Comparison of ENCODE assay signal across 13 cellular contexts in the genomic region with DNA sequence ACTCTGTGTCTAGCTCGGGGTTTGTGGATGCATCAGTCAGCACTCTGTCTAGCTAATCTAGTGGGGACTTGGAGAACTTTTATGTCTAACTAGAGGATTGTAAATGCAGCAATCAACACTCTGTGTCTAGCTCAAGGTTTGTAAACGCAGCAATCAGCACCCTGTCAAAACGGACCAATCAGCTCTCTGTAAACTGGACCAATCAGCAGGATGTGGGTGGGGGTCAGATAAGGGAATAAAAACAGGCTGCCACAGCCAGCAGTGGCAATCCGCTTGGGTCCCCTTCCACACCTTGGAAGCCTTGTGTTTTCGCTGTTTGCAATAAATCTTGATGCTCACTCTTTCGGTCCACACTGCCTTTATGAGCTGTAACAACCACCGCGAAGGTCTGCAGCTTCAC.
A peak's percentile ranks its signal among the peaks of the same experiment; 100 is the strongest.
DNase-seq lines count a peak whose midpoint lies in the region; ATAC-seq and TF ChIP-seq lines count a peak whose summit lies in the region.
"Had no signal": no experiment of that assay in that cellular context is flagged by ENCODE, and none has a peak within 500 bp of the region (broad histone marks: within the 10 kb centered on the region; RNA-seq: fewer than 3 reads in every experiment).

No MANE protein-coding gene starts in this region.

- peak overlapping the region; percentile 8 for H3K4me3 Mint-ChIP-seq in progenitor cell of endocrine pancreas (ENCODE audit: low read depth)
- H3K4me3 Mint-ChIP-seq: CD14-positive monocyte; CD4-positive, alpha-beta memory T cell; H9 had no signal

- no peaks in the 10 kb centered on the region for H3K27me3 ChIP-seq in adrenal gland

- H3K4me1 ChIP-seq in adrenal gland (replicated peaks in 1 of 2) = no peaks in the 10 kb centered on the region
- H3K4me1 ChIP-seq: A549 had no signal

- no peaks in the 10 kb centered on the region for H3K36me3 ChIP-seq in adrenal gland (replicated peaks in 1 of 2)

- no peaks in the 10 kb centered on the region for H3K9me3 ChIP-seq in adrenal gland (replicated peaks in 1 of 3)
- H3K9me3 ChIP-seq: A549 had no signal

- no peak overlapping the region for H3K27ac ChIP-seq in adrenal gland
- H3K27ac ChIP-seq: A549 had no signal

- no peaks in the 10 kb centered on the region for H3K36me3 Mint-ChIP-seq in progenitor cell of endocrine pancreas (ENCODE audit: insufficient read depth)
- H3K36me3 Mint-ChIP-seq: CD14-positive monocyte; CD4-positive, alpha-beta memory T cell had no signal

- no peak for TF ChIP-seq POLR2A in adrenal gland (IDR thresholded peaks at IDR 0.05)

- DNase-seq in LNCaP clone FGC (ENCODE audit: low read depth) = no peak
- DNase-seq in progenitor cell of endocrine pancreas (ENCODE audit: low spot score, unreplicated experiment) = no peak
- no peak for DNase-seq in adrenal gland
- no peak for DNase-seq in head of caudate nucleus
- no peak for DNase-seq in SW 1271 (lab: John Stamatoyannopoulos, UW)
- DNase-seq: AML-193; CD4-positive, alpha-beta memory T cell; DMS79 treated with DMSO at 0.1 percent for 48 hours; GF-D8 had no signal

- no peaks in the 10 kb centered on the region for H3K9me3 Mint-ChIP-seq in progenitor cell of endocrine pancreas (ENCODE audit: low read depth)

- intact Hi-C loops in adrenal gland (cut with DNase I) = no loop called here
- intact Hi-C loops in head of caudate nucleus (cut with DNase I) = no loop called here

- peak; percentile 45 for ATAC-seq in SK-N-SH treated with all-trans-retinoic acid at 6 μM for 48 hours
- ATAC-seq: A549 had no signal

- H3K27me3 Mint-ChIP-seq in progenitor cell of endocrine pancreas = no peaks in the 10 kb centered on the region
- H3K27me3 Mint-ChIP-seq: CD4-positive, alpha-beta memory T cell had no signal

- no peaks in the 10 kb centered on the region for H3K4me1 Mint-ChIP-seq in progenitor cell of endocrine pancreas (ENCODE audit: low read depth)
- H3K4me1 Mint-ChIP-seq: CD14-positive monocyte; CD4-positive, alpha-beta memory T cell had no signal

- 78 to 90% (median 86%) methylated on average over 8 of the region's 8 CpGs for WGBS in adrenal gland, 4 donors

- H3K4me3 ChIP-seq in LNCaP clone FGC (ENCODE audit: low read depth, low read length) (peak overlapping the region; percentile 36; the same call in 1 of the 2 replicates), adrenal gland (no peak overlapping the region)
- H3K4me3 ChIP-seq: A549 had no signal

- no peak overlapping the region for H3K27ac Mint-ChIP-seq in progenitor cell of endocrine pancreas
- H3K27ac Mint-ChIP-seq: CD14-positive monocyte had no signal

- TF ChIP-seq CTCF in LNCaP clone FGC (IDR thresholded peaks at IDR 0.05; ENCODE audit: control insufficient read depth, extremely low read depth, insufficient read depth) (no peak), progenitor cell of endocrine pancreas (IDR thresholded peaks at IDR 0.05; ENCODE audit: unreplicated experiment) (no peak), adrenal gland (IDR thresholded peaks at IDR 0.05) (no peak)

TF ChIP-seq in SK-N-SH treated with all-trans-retinoic acid at 6 μM for 48 hours, 23 proteins besides CTCF, POLR2A, EP300 and RAD21:
- TF ChIP-seq OSR1 (CRISPR knock-in tag; IDR thresholded peaks at IDR 0.05) (no peak), SNAI2 (CRISPR knock-in tag; IDR thresholded peaks at IDR 0.05) (no peak), TCF4 (CRISPR knock-in tag; IDR thresholded peaks at IDR 0.05; ENCODE audit: borderline replicate concordance) (no peak), ZFP30 (CRISPR knock-in tag; IDR thresholded peaks at IDR 0.05) (no peak), ARNTL (CRISPR knock-in tag; IDR thresholded peaks at IDR 0.05; ENCODE audit: borderline replicate concordance, low read depth) (no peak)
- TF ChIP-seq, protein P1, sequence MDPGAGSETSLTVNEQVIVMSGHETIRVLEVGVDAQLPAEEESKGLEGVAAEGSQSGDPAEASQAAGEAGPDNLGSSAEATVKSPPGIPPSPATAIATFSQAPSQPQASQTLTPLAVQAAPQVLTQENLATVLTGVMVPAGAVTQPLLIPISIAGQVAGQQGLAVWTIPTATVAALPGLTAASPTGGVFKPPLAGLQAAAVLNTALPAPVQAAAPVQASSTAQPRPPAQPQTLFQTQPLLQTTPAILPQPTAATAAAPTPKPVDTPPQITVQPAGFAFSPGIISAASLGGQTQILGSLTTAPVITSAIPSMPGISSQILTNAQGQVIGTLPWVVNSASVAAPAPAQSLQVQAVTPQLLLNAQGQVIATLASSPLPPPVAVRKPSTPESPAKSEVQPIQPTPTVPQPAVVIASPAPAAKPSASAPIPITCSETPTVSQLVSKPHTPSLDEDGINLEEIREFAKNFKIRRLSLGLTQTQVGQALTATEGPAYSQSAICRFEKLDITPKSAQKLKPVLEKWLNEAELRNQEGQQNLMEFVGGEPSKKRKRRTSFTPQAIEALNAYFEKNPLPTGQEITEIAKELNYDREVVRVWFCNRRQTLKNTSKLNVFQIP (CRISPR knock-in tag; IDR thresholded peaks at IDR 0.05; ENCODE audit: borderline replicate concordance, low read depth) = no peak
- TF ChIP-seq, protein P2, sequence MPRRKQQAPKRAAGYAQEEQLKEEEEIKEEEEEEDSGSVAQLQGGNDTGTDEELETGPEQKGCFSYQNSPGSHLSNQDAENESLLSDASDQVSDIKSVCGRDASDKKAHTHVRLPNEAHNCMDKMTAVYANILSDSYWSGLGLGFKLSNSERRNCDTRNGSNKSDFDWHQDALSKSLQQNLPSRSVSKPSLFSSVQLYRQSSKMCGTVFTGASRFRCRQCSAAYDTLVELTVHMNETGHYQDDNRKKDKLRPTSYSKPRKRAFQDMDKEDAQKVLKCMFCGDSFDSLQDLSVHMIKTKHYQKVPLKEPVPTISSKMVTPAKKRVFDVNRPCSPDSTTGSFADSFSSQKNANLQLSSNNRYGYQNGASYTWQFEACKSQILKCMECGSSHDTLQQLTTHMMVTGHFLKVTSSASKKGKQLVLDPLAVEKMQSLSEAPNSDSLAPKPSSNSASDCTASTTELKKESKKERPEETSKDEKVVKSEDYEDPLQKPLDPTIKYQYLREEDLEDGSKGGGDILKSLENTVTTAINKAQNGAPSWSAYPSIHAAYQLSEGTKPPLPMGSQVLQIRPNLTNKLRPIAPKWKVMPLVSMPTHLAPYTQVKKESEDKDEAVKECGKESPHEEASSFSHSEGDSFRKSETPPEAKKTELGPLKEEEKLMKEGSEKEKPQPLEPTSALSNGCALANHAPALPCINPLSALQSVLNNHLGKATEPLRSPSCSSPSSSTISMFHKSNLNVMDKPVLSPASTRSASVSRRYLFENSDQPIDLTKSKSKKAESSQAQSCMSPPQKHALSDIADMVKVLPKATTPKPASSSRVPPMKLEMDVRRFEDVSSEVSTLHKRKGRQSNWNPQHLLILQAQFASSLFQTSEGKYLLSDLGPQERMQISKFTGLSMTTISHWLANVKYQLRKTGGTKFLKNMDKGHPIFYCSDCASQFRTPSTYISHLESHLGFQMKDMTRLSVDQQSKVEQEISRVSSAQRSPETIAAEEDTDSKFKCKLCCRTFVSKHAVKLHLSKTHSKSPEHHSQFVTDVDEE (CRISPR knock-in tag; IDR thresholded peaks at IDR 0.05) = no peak
TF ChIP-seq in SK-N-SH treated with all-trans-retinoic acid at 6 μM for 48 hours: peak in this region for 0.
